Comparison of ENCODE assay signal across 8 cellular contexts in genomic region chr2:140863713-140864112, GRCh38.
DNase-seq lines count a peak whose midpoint lies in the region; ATAC-seq and TF ChIP-seq lines count a peak whose summit lies in the region.

No MANE protein-coding gene starts in this region.

- peak; percentile 40 to 72 for DNase-seq in NCI-H524 (lab: John Stamatoyannopoulos, UW)
- DNase-seq in cardiac fibroblast (ENCODE audit: low read depth in 2 of 2), result peak; percentile 75 to 82
- peak; percentile 70 for DNase-seq in myocyte (ENCODE audit: low read depth)
- DNase-seq in left ventricle myocardium superior, result no peak
- no peak for DNase-seq in DMS79 treated with DMSO at 0.1 percent for 48 hours (lab: John Stamatoyannopoulos, UW)

- intact Hi-C loops in left ventricle myocardium superior (cut with micrococcal nuclease), result no loop called here

- peak; percentile 61 for ATAC-seq in HG03095 (IDR thresholded peaks at IDR 0.05; ENCODE audit: unreplicated experiment)
- no peak for ATAC-seq in HG03135 (IDR thresholded peaks at IDR 0.05; ENCODE audit: unreplicated experiment)
- ATAC-seq in left ventricle myocardium superior, result no peak

- peak; percentile 42; the same call in 1 of the 2 replicates for TF ChIP-seq CTCF in GM12874 (IDR thresholded peaks at IDR 0.05; ENCODE audit: insufficient read depth, low read depth, low read length)
- TF ChIP-seq CTCF in cardiac fibroblast (IDR thresholded peaks at IDR 0.05; ENCODE audit: low read depth, low read length), result peak; percentile 44

- H3K4me3 ChIP-seq in cardiac fibroblast (replicated peaks in 1 of 2; ENCODE audit: low read depth in 2 of 2, low read length in 2 of 2), result no peak overlapping the region

Comparison
In these comparisons a context has a peak if more than half of its experiments do, and no peak if none do; other contexts are left out.
1. DNase-seq: peak in NCI-H524 (2 of 2), cardiac fibroblast (2 of 2) and myocyte (single experiment); none in left ventricle myocardium superior (single experiment) and DMS79 treated with DMSO at 0.1 percent for 48 hours (single experiment).